Comparison of ENCODE assay signal across 8 cellular contexts in the genomic region with DNA sequence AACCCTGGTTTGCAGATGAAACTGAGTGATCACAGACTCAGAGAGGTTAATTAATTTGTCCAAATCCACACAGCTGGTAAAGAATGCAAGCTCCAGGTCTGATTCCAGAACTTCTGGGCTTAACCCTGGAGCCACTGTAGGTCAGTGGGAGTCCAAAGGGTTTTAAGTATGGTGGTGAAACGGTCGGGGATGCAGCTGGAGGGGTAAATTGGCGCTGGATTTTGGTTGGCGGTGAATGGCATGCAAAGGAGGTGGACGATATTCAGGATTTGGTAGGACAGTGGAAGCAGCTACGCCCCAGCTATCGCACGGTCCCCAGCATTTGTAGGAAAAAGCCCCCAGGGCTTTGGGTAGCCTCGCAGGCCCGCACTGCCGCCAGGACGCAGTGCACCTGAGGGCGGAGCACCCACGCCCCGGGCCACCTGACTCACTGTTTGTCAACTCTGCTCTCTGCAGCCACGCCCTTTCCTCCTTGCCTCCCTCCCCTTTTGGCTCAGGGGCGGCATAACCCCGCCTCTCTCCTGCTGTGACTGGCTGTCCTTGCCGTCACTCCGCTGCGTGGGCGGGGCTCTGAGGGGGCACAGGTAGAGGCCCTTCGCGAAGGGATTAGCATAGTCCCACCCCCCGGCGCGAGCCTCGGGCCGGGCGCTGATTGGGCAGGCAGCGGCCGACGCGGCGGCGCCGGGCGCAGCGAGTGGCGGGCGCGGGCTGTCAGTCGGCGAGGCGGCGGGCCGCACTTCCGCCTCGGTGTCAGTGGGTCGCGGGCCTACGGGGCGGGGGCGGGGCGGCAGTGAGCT. TPM values are rescaled to one million over a fixed set of nuclear protein-coding genes. Genes with fewer than 3 reads are reported as not detected.
DNase-seq lines count a peak whose midpoint lies in the region; ATAC-seq and TF ChIP-seq lines count a peak whose summit lies in the region.

A gene (plus strand): TSS at position 750 of the 797 bp plus-strand sequence. CDS start 17,664 bp downstream, outside the sequence.

- ATAC-seq in GM19351 (IDR thresholded peaks at IDR 0.05; ENCODE audit: unreplicated experiment) (peak; percentile 96), HG03521 (IDR thresholded peaks at IDR 0.05; ENCODE audit: unreplicated experiment) (peak; percentile 96), left lung (peak; percentile 97)

- peak within 1 kb of the TSS; percentile 75 for H3K9ac ChIP-seq in BLaER1

- peak; percentile 96 for DNase-seq in NCI-H748 (lab: John Stamatoyannopoulos, UW; ENCODE audit: unreplicated experiment)
- peak; percentile 100 for DNase-seq in activated CD4-positive, alpha-beta T cell treated with anti-CD3 and anti-CD28 coated beads, Interleukin-2, amount 50 U/mL, for 1 hour
- peak; percentile 95 for DNase-seq in dedifferentiated amniotic fluid mesenchymal stem cell (ENCODE audit: extremely low spot score)
- DNase-seq in left lung: peak; percentile 98 to 99
- DNase-seq in stimulated activated CD4-positive, alpha-beta T cell treated with anti-CD3 and anti-CD28 coated beads, Interleukin-2, amount 100 ng/mL, for 48 hours: peak; percentile 100

- peaks cover 23% of the 10 kb centered on the region; the same call in 1 of the 2 replicates for H3K36me3 ChIP-seq in BLaER1
- peaks cover 0 to 5% of the 10 kb centered on the region in 2 donors for H3K36me3 ChIP-seq in left lung

- H3K4me3 ChIP-seq in BLaER1 (peak within 1 kb of the TSS; percentile 71), left lung (peak within 1 kb of the TSS; percentile 68 to 71)

- H3K27ac ChIP-seq in BLaER1 (peak within 1 kb of the TSS; percentile 59; the same call in 1 of the 2 replicates), left lung (peak within 1 kb of the TSS; percentile 65 to 88)

- intact Hi-C loops in left lung (cut with DNase I): no loop called here

- peaks cover 41% of the 10 kb centered on the region for H4K20me1 ChIP-seq in BLaER1

- H3K27me3 ChIP-seq in BLaER1 (no peaks in the 10 kb centered on the region), left lung (peaks cover 0 to 10% of the 10 kb centered on the region in 2 donors)

- TF ChIP-seq CTCF in left lung (IDR thresholded peaks at IDR 0.05): no peak

- peak within 1 kb of the TSS; percentile 90 for H3K4me2 ChIP-seq in BLaER1

- H3K9me3 ChIP-seq in BLaER1 (no peaks in the 10 kb centered on the region), left lung (no peaks in the 10 kb centered on the region)

- H3K4me1 ChIP-seq in BLaER1 (peaks cover 54% of the 10 kb centered on the region), left lung (peaks cover 9 to 39% of the 10 kb centered on the region in 2 donors)

RNA-seq across cellular contexts. Expression of the gene that starts here (rescaled TPM):
- 10 to 100 TPM; 40.1 to 47.3 TPM for total RNA-seq in left lung

Comparison
In these comparisons a context has a peak if more than half of its experiments do, and no peak if none do; other contexts are left out.
1. Peak in every context shown above with its lines: DNase-seq, ATAC-seq, H3K4me3 ChIP-seq and H3K27ac ChIP-seq.